ENCODE assay signal across 8 cellular contexts in the genomic region with DNA sequence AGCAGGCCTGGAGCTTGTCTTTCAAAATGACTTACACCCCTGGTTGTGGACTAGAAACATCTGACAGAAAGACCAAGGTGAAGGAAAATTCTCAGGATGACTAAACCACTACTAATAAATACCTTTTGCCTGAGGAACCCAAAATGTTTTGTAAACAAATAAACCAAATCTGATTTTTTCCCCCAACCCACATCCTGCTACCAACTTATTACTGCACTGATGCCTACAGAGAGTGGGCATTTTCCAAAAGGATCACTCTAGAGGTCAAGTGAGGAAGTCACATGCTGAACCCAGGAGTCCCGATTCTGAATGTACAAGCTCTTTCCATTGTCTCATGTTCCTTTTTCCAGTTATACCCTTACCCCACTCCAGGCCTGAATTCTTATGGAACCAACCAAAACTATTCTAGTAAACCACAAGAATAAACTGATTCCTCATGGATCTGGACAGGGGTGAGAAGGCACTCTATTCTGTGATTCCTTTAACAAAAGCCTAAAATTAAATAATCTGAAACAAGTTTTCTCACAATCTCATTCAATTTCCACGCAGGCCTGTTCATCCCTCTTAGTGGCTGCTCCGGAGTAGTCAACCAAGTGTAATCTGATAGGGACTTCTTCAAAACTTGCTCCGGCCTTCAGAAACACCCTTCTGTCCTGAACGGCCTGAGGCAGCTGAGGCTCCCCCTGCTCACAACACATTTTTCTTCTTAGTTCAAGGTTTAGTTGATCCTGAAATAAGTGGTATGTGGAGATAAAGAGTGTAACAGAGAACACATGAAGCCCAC. TPM values are rescaled to one million over a fixed set of nuclear protein-coding genes. Genes with fewer than 3 reads are reported as not detected.
DNase-seq lines count a peak whose midpoint lies in the region; ATAC-seq, FAIRE-seq and TF ChIP-seq lines count a peak whose summit lies in the region.

No MANE protein-coding gene starts in this region.

- H3K27me3 Mint-ChIP-seq in naive thymus-derived CD8-positive, alpha-beta T cell, result no peaks in the 10 kb centered on the region

- H3K79me2 ChIP-seq in Karpas-422 (ENCODE audit: low read length), result peaks cover 32% of the 10 kb centered on the region

- H3K27ac Mint-ChIP-seq in naive thymus-derived CD8-positive, alpha-beta T cell, result peak overlapping the region; percentile 91 to 100 (median 97)

- H3K4me3 ChIP-seq in BE2C (ENCODE audit: low read depth, low read length) (peak overlapping the region; percentile 77), Karpas-422 (ENCODE audit: low read length) (peak overlapping the region; percentile 68), bronchial epithelial cell (ENCODE audit: low read depth, low read length) (no peak overlapping the region)

- peaks cover 13% of the 10 kb centered on the region for H3K36me3 ChIP-seq in BE2C
- 0 out of 2 replicates have a peak, but pooled peaks cover 4% of the 10 kb centered on the region for H3K36me3 ChIP-seq in Karpas-422 (ENCODE audit: insufficient read depth, low read length)
- peaks cover 11% of the 10 kb centered on the region for H3K36me3 ChIP-seq in bronchial epithelial cell (ENCODE audit: control insufficient read depth, insufficient read depth, low read length)

- peak overlapping the region; percentile 93 to 99 (median 97) for H3K4me3 Mint-ChIP-seq in naive thymus-derived CD8-positive, alpha-beta T cell

- H3K27me3 ChIP-seq in BE2C (no peaks in the 10 kb centered on the region), Karpas-422 (ENCODE audit: low read length) (no peaks in the 10 kb centered on the region), bronchial epithelial cell (ENCODE audit: control insufficient read depth, insufficient read depth, low read length) (no peaks in the 10 kb centered on the region)

- no peak for TF ChIP-seq CTCF in BE2C (IDR thresholded peaks at IDR 0.05; ENCODE audit: low read depth, low read length)
- TF ChIP-seq CTCF in bronchial epithelial cell (IDR thresholded peaks at IDR 0.05; ENCODE audit: insufficient read depth, low read length, severe bottlenecking), result no peak

- DNase-seq in BE2C (no peak), Karpas-422 (peak; percentile 26), bronchial epithelial cell (ENCODE audit: low read depth) (peak; percentile 49), NCI-H1048 (lab: John Stamatoyannopoulos, UW) (no peak), NCI-H1092 (lab: John Stamatoyannopoulos, UW) (no peak)
- no peak for DNase-seq in naive thymus-derived CD8-positive, alpha-beta T cell

- no peaks in the 10 kb centered on the region for H4K20me1 ChIP-seq in Karpas-422 (ENCODE audit: insufficient read depth, low read depth, low read length)

- no peaks in the 10 kb centered on the region for H3K9me3 Mint-ChIP-seq in naive thymus-derived CD8-positive, alpha-beta T cell

- FAIRE-seq in bronchial epithelial cell (lab: Jason Lieb, UNC), result no peak

- H3K4me1 Mint-ChIP-seq in naive thymus-derived CD8-positive, alpha-beta T cell, result peaks cover 28 to 56% (median 55%) of the 10 kb centered on the region in 4 donors

- H3K9ac ChIP-seq in Karpas-422 (ENCODE audit: low read length), result peak overlapping the region; percentile 71

- H2AFZ ChIP-seq in Karpas-422 (ENCODE audit: low read length), result no peak overlapping the region

- H3K4me2 ChIP-seq in Karpas-422 (ENCODE audit: low read depth, low read length, poor library complexity, severe bottlenecking), result peak overlapping the region; percentile 85

- no peak overlapping the region for H3K27ac ChIP-seq in Karpas-422 (ENCODE audit: low read length)

- peaks cover 0 to 48% (median 7%) of the 10 kb centered on the region in 3 donors for H3K36me3 Mint-ChIP-seq in naive thymus-derived CD8-positive, alpha-beta T cell

- POLR2A ChIA-PET in naive thymus-derived CD8-positive, alpha-beta T cell (lab: Charles Lee), result interaction anchor here (1.1 to 1.8 kb wide), 3 partner anchors 9 to 73 kb away, joined by 4 to 10 read pairs (median 4); a partner anchor contains a TSS

- H3K9me2 ChIP-seq in Karpas-422 (replicated peaks; ENCODE audit: insufficient read depth, low read length), result no peaks in the 10 kb centered on the region

- no peak for ATAC-seq in naive thymus-derived CD8-positive, alpha-beta T cell
- ATAC-seq in GM18861 (IDR thresholded peaks at IDR 0.05; ENCODE audit: unreplicated experiment), result no peak
- ATAC-seq in GM21737 (IDR thresholded peaks at IDR 0.05; ENCODE audit: unreplicated experiment), result no peak

- H3K4me1 ChIP-seq in BE2C, result no peaks in the 10 kb centered on the region
- H3K4me1 ChIP-seq in Karpas-422 (ENCODE audit: low read length), result peaks cover 22% of the 10 kb centered on the region

- H3K9me3 ChIP-seq in BE2C (no peaks in the 10 kb centered on the region), Karpas-422 (ENCODE audit: low read length) (no peaks in the 10 kb centered on the region)

RNA-seq across cellular contexts. Expression of a gene that starts 1.4 kb away (rescaled TPM):
- 87.0 TPM for polyA plus RNA-seq in BE2C (2012; ENCODE audit: insufficient read depth, insufficient read length, low read depth)
- total RNA-seq in Karpas-422 (2014; rRNA removed; shearing (Covaris generic); ENCODE audit: low replicate concordance), result 29.4 and 42.6 TPM in 2 replicates
- 20.8 and 30.9 TPM in 2 replicates for total RNA-seq in bronchial epithelial cell
- total RNA-seq in naive thymus-derived CD8-positive, alpha-beta T cell, result 10 to 100 TPM; 91.8 to 96.6 TPM
- polyA plus RNA-seq in naive thymus-derived CD8-positive, alpha-beta T cell, result 10 to 100 TPM; 42.4 to 63.3 (median 52.3) TPM

RNA-seq across cellular contexts. Expression of a gene that starts 21.2 kb away (rescaled TPM):
- polyA plus RNA-seq in BE2C (2012; ENCODE audit: insufficient read depth, insufficient read length, low read depth), result 21.9 TPM
- 101 and 159 TPM in 2 replicates for total RNA-seq in Karpas-422 (2014; rRNA removed; shearing (Covaris generic); ENCODE audit: low replicate concordance)
- total RNA-seq in bronchial epithelial cell, result 8.8 and 16.6 TPM in 2 replicates
- total RNA-seq in naive thymus-derived CD8-positive, alpha-beta T cell, result 10 to 100 TPM; 64.5 to 68.3 TPM
- 10 to 100 TPM; 22.8 to 38.8 (median 23.9) TPM for polyA plus RNA-seq in naive thymus-derived CD8-positive, alpha-beta T cell

RNA-seq across cellular contexts. Expression of a gene that starts 43.7 kb away (rescaled TPM):
- polyA plus RNA-seq in BE2C (2012; ENCODE audit: insufficient read depth, insufficient read length, low read depth), result 17.3 TPM
- total RNA-seq in Karpas-422 (2014; rRNA removed; shearing (Covaris generic); ENCODE audit: low replicate concordance), result 21.3 and 33.5 TPM in 2 replicates
- total RNA-seq in bronchial epithelial cell, result 9.0 and 12.8 TPM in 2 replicates
- 10 to 100 TPM; 34.6 to 37.2 TPM for total RNA-seq in naive thymus-derived CD8-positive, alpha-beta T cell
- 1 to 10 TPM in 1 of 3 donors, under 1 TPM in 2; 0.56 to 1.1 (median 0.96) TPM for polyA plus RNA-seq in naive thymus-derived CD8-positive, alpha-beta T cell

RNA-seq across cellular contexts. Expression of a gene that starts 46.7 kb away (rescaled TPM):
- 34.5 TPM for polyA plus RNA-seq in BE2C (2012; ENCODE audit: insufficient read depth, insufficient read length, low read depth)
- not detected in 2 replicates for total RNA-seq in Karpas-422 (2014; rRNA removed; shearing (Covaris generic); ENCODE audit: low replicate concordance)
- total RNA-seq in bronchial epithelial cell, result 4.2 and 7.0 TPM in 2 replicates
- total RNA-seq in naive thymus-derived CD8-positive, alpha-beta T cell, result not detected
- polyA plus RNA-seq in naive thymus-derived CD8-positive, alpha-beta T cell, result not detected

Comparison
In these comparisons a context has a peak if more than half of its experiments do, and no peak if none do; other contexts are left out.
1. DNase-seq: peak in Karpas-422 (single experiment) and bronchial epithelial cell (single experiment); none in BE2C (single experiment), naive thymus-derived CD8-positive, alpha-beta T cell (0 of 10), NCI-H1048 (single experiment) and NCI-H1092 (single experiment).